Comparison of ENCODE assay signal across 15 cellular contexts in genomic region chr7:121515181-121515580, GRCh38.
DNase-seq lines count a peak whose midpoint lies in the region; ATAC-seq and TF ChIP-seq lines count a peak whose summit lies in the region.
"Had no signal": no experiment of that assay in that cellular context is flagged by ENCODE, and none has a peak within 500 bp of the region (broad histone marks: within the 10 kb centered on the region; RNA-seq: fewer than 3 reads in every experiment).

No MANE protein-coding gene starts in this region.

- H3K79me2 ChIP-seq in PC-3 (ENCODE audit: low read length) = no peaks in the 10 kb centered on the region

- H4K20me1 ChIP-seq in PC-3 (ENCODE audit: low read length) = no peaks in the 10 kb centered on the region

- peak overlapping the region; percentile 11 for H3K4me3 ChIP-seq in AG10803 (ENCODE audit: low read length)
- no peak overlapping the region for H3K4me3 ChIP-seq in PC-3 (ENCODE audit: low read length)

- no peaks in the 10 kb centered on the region for H3K27me3 ChIP-seq in PC-3 (ENCODE audit: low read length)

- H3F3A ChIP-seq in PC-3 (ENCODE audit: low read length, unreplicated experiment) = no peaks in the 10 kb centered on the region

- peaks cover 20% of the 10 kb centered on the region for H3K9me3 ChIP-seq in PC-3 (ENCODE audit: low read length)

- no peak for ATAC-seq in PC-3

- POLR2A ChIA-PET in PC-3 (lab: Charles Lee; ENCODE audit: unreplicated experiment) = no interaction called here

- CTCF ChIA-PET in PC-3 (lab: Charles Lee) = no interaction called here

- no peak overlapping the region for H2AFZ ChIP-seq in PC-3 (ENCODE audit: low read length)

- no peak overlapping the region for H3K4me2 ChIP-seq in PC-3 (ENCODE audit: low read length)

- DNase-seq in AG10803 (ENCODE audit: low read depth) = no peak
- DNase-seq in PC-3 = peak; percentile 19
- peak; percentile 63 for DNase-seq in epithelial cell of prostate (ENCODE audit: low read depth, low spot score)
- peak; percentile 89 for DNase-seq in renal cortical epithelial cell (ENCODE audit: low read depth)
- no peak for DNase-seq in NCI-H524 (lab: John Stamatoyannopoulos, UW)
- no peak for DNase-seq in activated naive CD4-positive, alpha-beta T cell treated with anti-CD3 and anti-CD28 coated beads, Interleukin-2, amount 50 U/mL, for 16 hours
- no peak for DNase-seq in NCI-H69 (lab: John Stamatoyannopoulos, UW)
- DNase-seq: AML-193; DMS153; NCI-H1105; NCI-H187; NCI-H345; NCI-H526 treated with DMSO at 0.1 percent for 48 hours; NK-92 treated with Interleukin-12 subunit alpha and Interleukin-12 subunit beta, amount 100 ng/mL, for 24 hours; OCI-M1 had no signal

- H3K36me3 ChIP-seq in PC-3 (ENCODE audit: low read depth, low read length) = peaks cover 8% of the 10 kb centered on the region; the same call in 1 of the 2 replicates

- no peak overlapping the region for H3K9ac ChIP-seq in PC-3 (ENCODE audit: low read length)

- no peaks in the 10 kb centered on the region for H3K4me1 ChIP-seq in PC-3 (ENCODE audit: insufficient read depth, low read length)

- intact Hi-C loops in PC-3 (cut with micrococcal nuclease) = no loop called here

- no peaks in the 10 kb centered on the region for H3K9me2 ChIP-seq in PC-3 (replicated peaks; ENCODE audit: low read length)

- no TSS peak for BruUV-seq in PC-3 (replicated peaks; lab: Mats Ljungman, UMichigan)

- H3K27ac ChIP-seq in PC-3 (ENCODE audit: low read length) (no peak overlapping the region), epithelial cell of prostate (peak overlapping the region; percentile 63)

- TF ChIP-seq CTCF in AG10803 (conservative IDR thresholded peaks at IDR 0.05; ENCODE audit: low read length) (no peak), PC-3 (conservative IDR thresholded peaks at IDR 0.05; ENCODE audit: low read depth, low read length) (no peak)

Comparison
In these comparisons a context has a peak if more than half of its experiments do, and no peak if none do; other contexts are left out.
1. DNase-seq: peak in PC-3 (single experiment), epithelial cell of prostate (single experiment) and renal cortical epithelial cell (single experiment); none in AG10803 (single experiment), NCI-H524 (0 of 2), activated naive CD4-positive, alpha-beta T cell treated with anti-CD3 and anti-CD28 coated beads, Interleukin-2, amount 50 U/mL, for 16 hours (single experiment) and NCI-H69 (single experiment).